In the genomic region with DNA sequence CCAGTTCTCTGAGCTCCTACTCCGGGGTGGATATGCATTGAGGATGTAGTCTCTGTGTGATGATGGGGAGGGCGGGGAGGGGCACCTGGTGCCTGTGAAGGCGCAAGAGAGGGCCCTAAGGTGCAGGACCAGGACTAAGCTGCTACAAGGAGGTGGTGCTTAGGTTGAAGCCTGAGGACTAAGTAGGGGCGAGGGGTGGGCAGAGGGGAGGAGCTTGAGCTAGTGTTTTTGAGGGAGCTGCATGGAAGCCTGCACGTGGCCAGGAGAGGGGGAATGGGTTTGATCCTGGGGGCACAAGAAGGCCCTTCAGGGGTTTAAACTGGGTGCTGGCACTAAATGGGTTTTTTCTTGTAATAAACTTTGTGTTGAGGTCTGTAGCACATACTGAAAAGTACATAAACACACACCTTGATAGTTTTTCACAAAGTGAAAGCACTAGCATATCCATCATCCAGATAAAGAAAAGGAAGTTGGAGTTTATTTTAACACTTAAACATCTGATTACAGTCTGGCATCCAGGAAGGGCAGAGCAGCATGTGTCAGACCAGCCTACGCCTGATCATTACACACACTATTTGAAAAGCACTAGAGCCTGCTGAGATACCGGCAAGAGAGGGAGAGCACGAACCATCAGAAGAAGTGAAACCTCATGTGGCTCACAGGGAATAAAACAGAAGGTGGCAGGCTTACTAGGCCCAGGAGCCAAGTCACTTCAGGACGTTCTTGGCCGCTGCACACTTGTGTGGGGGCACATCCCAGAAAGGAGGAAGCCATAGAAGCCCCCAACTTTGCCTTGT, we compare ENCODE assay signal across 9 cellular contexts.
DNase-seq lines count a peak whose midpoint lies in the region; ATAC-seq, FAIRE-seq and TF ChIP-seq lines count a peak whose summit lies in the region.
"Had no signal": no experiment of that assay in that cellular context is flagged by ENCODE, and none has a peak within 500 bp of the region (broad histone marks: within the 10 kb centered on the region; RNA-seq: fewer than 3 reads in every experiment).

No MANE protein-coding gene starts in this region.

- H3K27ac Mint-ChIP-seq in brain, result peak overlapping the region in 4 of 5 experiments; percentile 3 to 65 (median 48)
- peak overlapping the region; percentile 29 to 88 (median 69) for H3K27ac Mint-ChIP-seq in naive thymus-derived CD4-positive, alpha-beta T cell

- H3K9me3 Mint-ChIP-seq in brain, result no peaks in the 10 kb centered on the region
- H3K9me3 Mint-ChIP-seq in naive thymus-derived CD4-positive, alpha-beta T cell, result peaks cover 0 to 1% (median 0%) of the 10 kb centered on the region in 11 donors

- no peaks in the 10 kb centered on the region for H3K27me3 ChIP-seq in naive thymus-derived CD4-positive, alpha-beta T cell (ENCODE audit: control insufficient read depth in 2 of 2, insufficient read depth in 2 of 2, low read length in 2 of 2)

- H3K27me3 Mint-ChIP-seq in brain, result no peaks in the 10 kb centered on the region
- H3K27me3 Mint-ChIP-seq in naive thymus-derived CD4-positive, alpha-beta T cell, result no peaks in the 10 kb centered on the region

- no peak for FAIRE-seq in urothelium cell line (lab: Jason Lieb, UNC)

- H3K4me3 Mint-ChIP-seq in brain, result no peak overlapping the region
- peak overlapping the region; percentile 25 to 66 (median 54) for H3K4me3 Mint-ChIP-seq in naive thymus-derived CD4-positive, alpha-beta T cell

- intact Hi-C loops in naive thymus-derived CD4-positive, alpha-beta T cell (cut with micrococcal nuclease), result loop anchor here in 1 of 2 donors (2.0 kb wide), 1 partner anchor 37 kb away; no protein-coding TSS in a partner anchor

- TF ChIP-seq CTCF in GM10266 (IDR thresholded peaks at IDR 0.05; ENCODE audit: control insufficient read depth, insufficient read depth, low read depth, missing control alignments), result no peak
- TF ChIP-seq CTCF in brain (conservative IDR thresholded peaks at IDR 0.05), result no peak

- no peak overlapping the region for H3K27ac ChIP-seq in naive thymus-derived CD4-positive, alpha-beta T cell (ENCODE audit: low read depth, low read length)
- H3K27ac ChIP-seq: skin epidermis had no signal

- H3K4me3 ChIP-seq in naive thymus-derived CD4-positive, alpha-beta T cell (ENCODE audit: low read length), result no peak overlapping the region
- H3K4me3 ChIP-seq: skin epidermis had no signal

- peaks cover 14% of the 10 kb centered on the region for H3K36me3 Mint-ChIP-seq in brain
- peaks cover 10 to 19% (median 13%) of the 10 kb centered on the region in 5 donors for H3K36me3 Mint-ChIP-seq in naive thymus-derived CD4-positive, alpha-beta T cell

- H3K4me1 ChIP-seq in naive thymus-derived CD4-positive, alpha-beta T cell (ENCODE audit: control insufficient read depth in 2 of 2, insufficient read depth in 2 of 2, low read length in 2 of 2), result peaks cover 3 to 22% of the 10 kb centered on the region in 2 donors

- H3K4me1 Mint-ChIP-seq in brain, result peaks cover 12% of the 10 kb centered on the region
- H3K4me1 Mint-ChIP-seq in naive thymus-derived CD4-positive, alpha-beta T cell, result peaks cover 24 to 41% (median 30%) of the 10 kb centered on the region in 7 donors

- DNase-seq in GM10266 (ENCODE audit: extremely low spot score) (peak; percentile 18), glomerular visceral epithelial cell (ENCODE audit: extremely low spot score) (no peak), cerebellum (ENCODE audit: low spot score) (no peak), urothelium cell line (ENCODE audit: low spot score) (no peak)
- no peak for DNase-seq in naive thymus-derived CD4-positive, alpha-beta T cell
- DNase-seq in activated CD8-positive, alpha-beta memory T cell treated with anti-CD3 and anti-CD28 coated beads, Interleukin-2, amount 50 U/mL, for 48 hours, result no peak

- ATAC-seq in HG03108 (IDR thresholded peaks at IDR 0.05; ENCODE audit: unreplicated experiment), result peak; percentile 58
- peak; percentile 40 for ATAC-seq in naive thymus-derived CD4-positive, alpha-beta T cell

- CTCF ChIA-PET in naive thymus-derived CD4-positive, alpha-beta T cell (lab: Charles Lee), result no interaction called here

- POLR2A ChIA-PET in naive thymus-derived CD4-positive, alpha-beta T cell (lab: Charles Lee), result no interaction called here

- peaks cover 0 to 7% (median 0%) of the 10 kb centered on the region in 3 experiments for H3K36me3 ChIP-seq in naive thymus-derived CD4-positive, alpha-beta T cell (ENCODE audit: control insufficient read depth in 2 of 3, insufficient read depth in 3 of 3, low read length in 3 of 3)

- H3K9me3 ChIP-seq in naive thymus-derived CD4-positive, alpha-beta T cell (ENCODE audit: control insufficient read depth in 2 of 3, low read length in 3 of 3), result no peaks in the 10 kb centered on the region

Comparison
In these comparisons a context has a peak if more than half of its experiments do, and no peak if none do; other contexts are left out.
1. H3K4me3 Mint-ChIP-seq: peak in naive thymus-derived CD4-positive, alpha-beta T cell (10 of 10); none in brain (0 of 5).